ENCODE assay signal across 8 cellular contexts in genomic region chr20:38445901-38446425, GRCh38. TPM values are rescaled to one million over a fixed set of nuclear protein-coding genes. Genes with fewer than 3 reads are reported as not detected.
DNase-seq lines count a peak whose midpoint lies in the region; ATAC-seq and TF ChIP-seq lines count a peak whose summit lies in the region.

No MANE protein-coding gene starts in this region.

- H3K27ac Mint-ChIP-seq in naive thymus-derived CD4-positive, alpha-beta T cell = peak overlapping the region; percentile 83 to 96 (median 90)

- TF ChIP-seq POLR2A in IMR-90 (IDR thresholded peaks at IDR 0.05; ENCODE audit: low read depth, low read length) (no peak), breast epithelium (IDR thresholded peaks at IDR 0.05) (no peak)

- H2BK5ac ChIP-seq in IMR-90 (ENCODE audit: low read depth, low read length, poor library complexity, severe bottlenecking) = no peak overlapping the region

- H3K4me3 ChIP-seq in AG09309 (ENCODE audit: control insufficient read depth, low read depth, low read length) (peak overlapping the region; percentile 76), IMR-90 (ENCODE audit: insufficient read depth, low read depth, low read length) (peak overlapping the region; percentile 76; the same call in 1 of the 2 replicates), breast epithelium (peak overlapping the region; percentile 80 to 94 (median 89))
- H3K4me3 ChIP-seq in naive thymus-derived CD4-positive, alpha-beta T cell (ENCODE audit: low read length) = peak overlapping the region; percentile 94

- H3K9me3 ChIP-seq in IMR-90 (ENCODE audit: control insufficient read depth, insufficient read depth, low read length) = no peaks in the 10 kb centered on the region
- no peaks in the 10 kb centered on the region for H3K9me3 ChIP-seq in breast epithelium
- H3K9me3 ChIP-seq in naive thymus-derived CD4-positive, alpha-beta T cell (ENCODE audit: control insufficient read depth in 2 of 3, low read length in 3 of 3) = no peaks in the 10 kb centered on the region

- H4K91ac ChIP-seq in IMR-90 (ENCODE audit: insufficient read depth, low read depth, low read length) = no peak overlapping the region

- H3K79me1 ChIP-seq in IMR-90 (ENCODE audit: low read depth in 1 of 2, low read length in 2 of 2) = peaks cover 8 to 43% of the 10 kb centered on the region in 2 experiments; a peak in 3 of 4 replicates

- intact Hi-C loops in IMR-90 (cut with micrococcal nuclease) = loop anchor here (1.0 kb wide), 2 partner anchors 11 to 26 kb away; partner anchors contain the start of genes RALGAPB and SNHG17
- intact Hi-C loops in breast epithelium (cut with DNase I; ENCODE audit: low total_unique reads) = loop anchor here (2.0 kb wide), 1 partner anchor 29 kb away; no protein-coding TSS in a partner anchor
- intact Hi-C loops in naive thymus-derived CD4-positive, alpha-beta T cell (cut with micrococcal nuclease) = loop anchor here (1.0 to 5.0 kb wide), 3 partner anchors 11 to 414 kb away; partner anchors contain the start of genes RALGAPB (in 2 of the 2), SNHG17 (in 2 of the 2), RPRD1B (in 1 of the 2) and TTI1 (in 1 of the 2)

- peak overlapping the region; percentile 98 for H2AFZ ChIP-seq in IMR-90 (replicated peaks; ENCODE audit: low read length, poor library complexity)

- H3K27me3 ChIP-seq in IMR-90 (ENCODE audit: control insufficient read depth, insufficient read depth, low read length) (no peaks in the 10 kb centered on the region), breast epithelium (no peaks in the 10 kb centered on the region)
- H3K27me3 ChIP-seq in naive thymus-derived CD4-positive, alpha-beta T cell (ENCODE audit: control insufficient read depth in 2 of 2, insufficient read depth in 2 of 2, low read length in 2 of 2) = no peaks in the 10 kb centered on the region

- ATAC-seq in IMR-90 (ENCODE audit: low read depth) (no peak), esophagus mucosa (no peak), HG03135 (IDR thresholded peaks at IDR 0.05; ENCODE audit: unreplicated experiment) (no peak)
- no peak for ATAC-seq in naive thymus-derived CD4-positive, alpha-beta T cell

- POLR2A ChIA-PET in IMR-90 (lab: Charles Lee; ENCODE audit: unreplicated experiment) = interaction anchor here (2.2 kb wide), 1 partner anchor 11 kb away, joined by 10 read pairs; the partner anchor contains the start of gene SNHG17
- POLR2A ChIA-PET in naive thymus-derived CD4-positive, alpha-beta T cell (lab: Charles Lee) = interaction anchor here (0.6 to 3.8 kb wide), 8 partner anchors 8 to 61 kb away, joined by 3 to 109 read pairs (median 7); partner anchors contain the start of genes RALGAPB and SNHG17

- CTCF ChIA-PET in IMR-90 (lab: Yijun Ruan, JAX) = interaction anchor here (0.6 to 1.2 kb wide), 6 partner anchors 9 to 534 kb away, joined by 3 to 12 read pairs (median 4); partner anchors contain the start of genes RALGAPB and SNHG17
- CTCF ChIA-PET in naive thymus-derived CD4-positive, alpha-beta T cell (lab: Charles Lee) = interaction anchor here (0.6 to 5.5 kb wide), 6 partner anchors 8 to 88 kb away, joined by 3 to 74 read pairs (median 10); partner anchors contain the start of genes RALGAPB and SNHG17

- H2BK20ac ChIP-seq in IMR-90 (ENCODE audit: low read depth, low read length) = no peak overlapping the region

- H3K18ac ChIP-seq in IMR-90 (ENCODE audit: low read depth, low read length) = no peak overlapping the region

- peaks cover 14% of the 10 kb centered on the region for H3K9me1 ChIP-seq in IMR-90 (ENCODE audit: insufficient read depth, low read length)

- in situ Hi-C loops in IMR-90 (cut with MboI; ENCODE audit: low sequenced_read_pairs) = no loop called here

- peak overlapping the region; percentile 64 for H3K14ac ChIP-seq in IMR-90 (replicated peaks; ENCODE audit: low read depth, low read length)

- peaks cover 7 to 18% (median 9%) of the 10 kb centered on the region in 5 donors for H3K36me3 Mint-ChIP-seq in naive thymus-derived CD4-positive, alpha-beta T cell

- H3K36me3 ChIP-seq in IMR-90 (ENCODE audit: control insufficient read depth, insufficient read depth, low read length) (peaks cover 25% of the 10 kb centered on the region), breast epithelium (no peaks in the 10 kb centered on the region)
- peaks cover 0 to 19% (median 0%) of the 10 kb centered on the region in 3 experiments for H3K36me3 ChIP-seq in naive thymus-derived CD4-positive, alpha-beta T cell (ENCODE audit: control insufficient read depth in 2 of 3, insufficient read depth in 3 of 3, low read length in 3 of 3)

- no peak overlapping the region for H3K23ac ChIP-seq in IMR-90 (ENCODE audit: low read depth, low read length)

- H2BK120ac ChIP-seq in IMR-90 (ENCODE audit: low read depth, low read length) = peak overlapping the region; percentile 32; the same call in 1 of the 2 replicates

- peaks cover 7 to 33% (median 24%) of the 10 kb centered on the region in 7 donors for H3K4me1 Mint-ChIP-seq in naive thymus-derived CD4-positive, alpha-beta T cell

- H3K4me1 ChIP-seq in IMR-90 (ENCODE audit: control insufficient read depth, insufficient read depth, low read length) (peaks cover 6% of the 10 kb centered on the region; the same call in 1 of the 2 replicates), breast epithelium (peaks cover 0 to 6% of the 10 kb centered on the region in 2 donors)
- H3K4me1 ChIP-seq in naive thymus-derived CD4-positive, alpha-beta T cell (ENCODE audit: control insufficient read depth in 2 of 2, insufficient read depth in 2 of 2, low read length in 2 of 2) = peaks cover 10 to 11% of the 10 kb centered on the region in 2 donors

- no peak overlapping the region for H3K27ac ChIP-seq in IMR-90 (ENCODE audit: insufficient read depth, low read length)
- peak overlapping the region; percentile 89 for H3K27ac ChIP-seq in breast epithelium
- H3K27ac ChIP-seq in naive thymus-derived CD4-positive, alpha-beta T cell (ENCODE audit: low read depth, low read length) = peak overlapping the region; percentile 81

- H3K4me2 ChIP-seq in IMR-90 (ENCODE audit: low read depth, low read length) = peak overlapping the region; percentile 38

- BruUV-seq in IMR-90 (replicated peaks; lab: Mats Ljungman, UMichigan) = no TSS peak

- H3K56ac ChIP-seq in IMR-90 (ENCODE audit: extremely low read depth, insufficient read depth, low read length) = no peak overlapping the region

- WGBS in IMR-90 (ENCODE audit: extremely low coverage in 2 of 2, insufficient read length in 1 of 2), 2 experiments = 80% methylated on average over 4 of the region's 6 CpGs; no CpG with 5 or more reads in 1 of the 2 experiments

- H3K9me3 Mint-ChIP-seq in naive thymus-derived CD4-positive, alpha-beta T cell = peaks cover 0 to 2% (median 0%) of the 10 kb centered on the region in 11 donors

- peak overlapping the region; percentile 66; the same call in 1 of the 3 replicates for H2BK15ac ChIP-seq in IMR-90 (ENCODE audit: low read depth, low read length)

- no peak overlapping the region for H2AK9ac ChIP-seq in IMR-90 (replicated peaks; ENCODE audit: low read depth, low read length, poor library complexity)

- H2AK5ac ChIP-seq in IMR-90 (ENCODE audit: low read depth, low read length) = no peak overlapping the region

- peak overlapping the region; percentile 32 for H4K5ac ChIP-seq in IMR-90 (ENCODE audit: low read depth, low read length)

- TF ChIP-seq CTCF in AG09309 (IDR thresholded peaks at IDR 0.05; ENCODE audit: control insufficient read depth, insufficient read depth, low read depth, low read length, missing control alignments) = no peak
- TF ChIP-seq CTCF in IMR-90 (conservative IDR thresholded peaks at IDR 0.05; ENCODE audit: low read depth, low read length) = no peak
- no peak for TF ChIP-seq CTCF in breast epithelium (IDR thresholded peaks at IDR 0.05)

- H3K27me3 Mint-ChIP-seq in naive thymus-derived CD4-positive, alpha-beta T cell = peaks cover 0 to 12% (median 0%) of the 10 kb centered on the region in 5 donors

- no peaks in the 10 kb centered on the region for H4K20me1 ChIP-seq in IMR-90 (ENCODE audit: insufficient read depth, low read length)

- H3K4ac ChIP-seq in IMR-90 (ENCODE audit: low read depth, low read length) = peak overlapping the region; percentile 38; the same call in 1 of the 2 replicates

- H3K9ac ChIP-seq in IMR-90 (ENCODE audit: low read depth, low read length) = no peak overlapping the region

- dilution Hi-C loops in IMR-90 (cut with HindIII; ENCODE audit: low sequenced_read_pairs, unreplicated experiment) = no loop called here

- H3K4me3 Mint-ChIP-seq in naive thymus-derived CD4-positive, alpha-beta T cell = peak overlapping the region; percentile 82 to 94 (median 86)

- no peak for TF ChIP-seq RAD21 in IMR-90 (IDR thresholded peaks at IDR 0.05; ENCODE audit: low read length)

- DNase-seq in AG09309 (ENCODE audit: low read depth) (no peak), IMR-90 (no peak), breast epithelium (ENCODE audit: low spot score in 2 of 2) (no peak), HuH-7.5 (ENCODE audit: low spot score) (no peak)
- DNase-seq in naive thymus-derived CD4-positive, alpha-beta T cell = no peak
- no peak for DNase-seq in NK-92 treated with Interleukin-12 subunit alpha and Interleukin-12 subunit beta, amount 100 ng/mL, for 24 hours (lab: John Stamatoyannopoulos, UW)

- H4K8ac ChIP-seq in IMR-90 (ENCODE audit: low read depth in 2 of 2, low read length in 2 of 2) = peak overlapping the region; percentile 76 to 80

TF ChIP-seq in IMR-90, 13 proteins besides CTCF, POLR2A, EP300 and RAD21:
- no peak for TF ChIP-seq CEBPB (IDR thresholded peaks at IDR 0.05; ENCODE audit: low read depth, low read length)
- TF ChIP-seq MAZ (IDR thresholded peaks at IDR 0.05; ENCODE audit: borderline replicate concordance, low read depth, low read length) = no peak

RNA-seq across cellular contexts. Expression of gene SNHG17, which starts 10.8 kb away (rescaled TPM):
- 5.4 and 6.4 TPM in 2 replicates for total RNA-seq in IMR-90 (2012; rRNA removed)
- 38.2 and 40.4 TPM in 2 replicates for polyA plus RNA-seq in IMR-90 (2012; rRNA removed)
- polyA plus RNA-seq in IMR-90 (2012; cell fraction: cytosol; rRNA removed) = 31.4 and 67.9 TPM in 2 replicates
- polyA plus RNA-seq in IMR-90 (2012; cell fraction: nucleus; rRNA removed; ENCODE audit: low replicate concordance) = 82.9 and 92.3 TPM in 2 replicates
- total RNA-seq in breast epithelium = 10 to 100 TPM; 14.2 to 25.2 (median 24.6) TPM
- total RNA-seq in naive thymus-derived CD4-positive, alpha-beta T cell = 100 to 1,000 TPM in 1 of 5 experiments, 10 to 100 TPM in 4; 43.9 to 102 (median 52.4) TPM
- 100 to 1,000 TPM in 1 of 2 donors, 10 to 100 TPM in 1; 40.2 to 141 TPM for polyA plus RNA-seq in naive thymus-derived CD4-positive, alpha-beta T cell
- total RNA-seq in esophagus mucosa = 32.2 TPM

RNA-seq across cellular contexts. Expression of gene RALGAPB, which starts 26.7 kb away (rescaled TPM):
- total RNA-seq in IMR-90 (2012; rRNA removed) (30.3 and 32.8 TPM in 2 replicates), breast epithelium (10 to 100 TPM; 32.8 to 73.6 (median 58.0) TPM), esophagus mucosa (19.8 TPM)
- polyA plus RNA-seq in IMR-90 (2012; rRNA removed) = 11.2 and 12.7 TPM in 2 replicates
- polyA plus RNA-seq in IMR-90 (2012; cell fraction: cytosol; rRNA removed) = 2.4 and 3.1 TPM in 2 replicates
- polyA plus RNA-seq in IMR-90 (2012; cell fraction: nucleus; rRNA removed; ENCODE audit: low replicate concordance) = 6.1 and 45.2 TPM in 2 replicates
- total RNA-seq in naive thymus-derived CD4-positive, alpha-beta T cell = 10 to 100 TPM; 36.8 to 50.4 (median 41.8) TPM
- 10 to 100 TPM; 10.8 to 14.7 TPM for polyA plus RNA-seq in naive thymus-derived CD4-positive, alpha-beta T cell
